Comparison of ENCODE assay signal across 9 cellular contexts in genomic region chr16:88790312-88791150, GRCh38. TPM values are rescaled to one million over a fixed set of nuclear protein-coding genes. Genes with fewer than 3 reads are reported as not detected.
DNase-seq lines count a peak whose midpoint lies in the region; ATAC-seq lines count a peak whose summit lies in the region.
"Had no signal": no experiment of that assay in that cellular context is flagged by ENCODE, and none has a peak within 500 bp of the region (broad histone marks: within the 10 kb centered on the region; RNA-seq: fewer than 3 reads in every experiment).

No MANE protein-coding gene starts in this region.

- peak; percentile 68 for DNase-seq in Daoy (ENCODE audit: low read depth)
- DNase-seq in OCI-M1 (lab: John Stamatoyannopoulos, UW), result peak; percentile 81
- peak; percentile 44 for DNase-seq in activated naive CD4-positive, alpha-beta T cell treated with anti-CD3 and anti-CD28 coated beads, Interleukin-2, amount 50 U/mL, for 16 hours
- peak in 7 of 9 donors; percentile 46 to 60 (median 49) for DNase-seq in naive thymus-derived CD4-positive, alpha-beta T cell
- no peak for DNase-seq in NCI-H774 (lab: John Stamatoyannopoulos, UW)

- POLR2A ChIA-PET in naive thymus-derived CD4-positive, alpha-beta T cell (lab: Charles Lee), result interaction anchor here (0.7 to 0.8 kb wide), 3 partner anchors 46 to 111 kb away, joined by 3 to 6 read pairs (median 4); no protein-coding TSS in a partner anchor

- ATAC-seq in naive thymus-derived CD4-positive, alpha-beta T cell, result peak; percentile 78
- ATAC-seq in HG03159 (IDR thresholded peaks at IDR 0.05; ENCODE audit: unreplicated experiment), result no peak
- ATAC-seq in GM18511 (IDR thresholded peaks at IDR 0.05; ENCODE audit: unreplicated experiment), result no peak
- no peak for ATAC-seq in HG03135 (IDR thresholded peaks at IDR 0.05; ENCODE audit: unreplicated experiment)

- CTCF ChIA-PET in naive thymus-derived CD4-positive, alpha-beta T cell (lab: Charles Lee), result interaction anchor here (1.4 kb wide), 1 partner anchor 46 kb away, joined by 4 read pairs; no protein-coding TSS in a partner anchor

- intact Hi-C loops in naive thymus-derived CD4-positive, alpha-beta T cell (cut with micrococcal nuclease), result loop anchor here in 1 of 2 donors (1.0 kb wide), 1 partner anchor 9 kb away; no protein-coding TSS in a partner anchor

- H3K36me3 ChIP-seq in naive thymus-derived CD4-positive, alpha-beta T cell (ENCODE audit: control insufficient read depth in 2 of 3, insufficient read depth in 3 of 3, low read length in 3 of 3), result no peaks in the 10 kb centered on the region

- no peaks in the 10 kb centered on the region for H3K9me3 Mint-ChIP-seq in naive thymus-derived CD4-positive, alpha-beta T cell
- H3K9me3 Mint-ChIP-seq: brain had no signal

- peaks cover 34 to 58% of the 10 kb centered on the region in 2 donors for H3K4me1 ChIP-seq in naive thymus-derived CD4-positive, alpha-beta T cell (ENCODE audit: control insufficient read depth in 2 of 2, insufficient read depth in 2 of 2, low read length in 2 of 2)

- H3K4me3 ChIP-seq in naive thymus-derived CD4-positive, alpha-beta T cell (ENCODE audit: low read length), result peak overlapping the region; percentile 48

- peak overlapping the region; percentile 10 to 95 (median 87) for H3K27ac Mint-ChIP-seq in naive thymus-derived CD4-positive, alpha-beta T cell

- H3K4me3 Mint-ChIP-seq in naive thymus-derived CD4-positive, alpha-beta T cell, result peak overlapping the region; percentile 48 to 80 (median 72)

- no peaks in the 10 kb centered on the region for H3K9me3 ChIP-seq in naive thymus-derived CD4-positive, alpha-beta T cell (ENCODE audit: control insufficient read depth in 2 of 3, low read length in 3 of 3)

- peaks cover 19 to 59% (median 48%) of the 10 kb centered on the region in 7 donors for H3K4me1 Mint-ChIP-seq in naive thymus-derived CD4-positive, alpha-beta T cell
- H3K4me1 Mint-ChIP-seq: brain had no signal

- no peaks in the 10 kb centered on the region for H3K27me3 Mint-ChIP-seq in naive thymus-derived CD4-positive, alpha-beta T cell

- no peaks in the 10 kb centered on the region for H3K36me3 Mint-ChIP-seq in naive thymus-derived CD4-positive, alpha-beta T cell
- H3K36me3 Mint-ChIP-seq: brain had no signal

- peak overlapping the region; percentile 60 for H3K27ac ChIP-seq in naive thymus-derived CD4-positive, alpha-beta T cell (ENCODE audit: low read depth, low read length)

- no peaks in the 10 kb centered on the region for H3K27me3 ChIP-seq in naive thymus-derived CD4-positive, alpha-beta T cell (ENCODE audit: control insufficient read depth in 2 of 2, insufficient read depth in 2 of 2, low read length in 2 of 2)

RNA-seq across cellular contexts. Expression of gene PIEZO1, which starts 5.5 kb away (rescaled TPM):
- 62.9 and 70.8 TPM in 2 replicates for total RNA-seq in Daoy (2014; rRNA removed; shearing (Covaris generic))
- total RNA-seq in naive thymus-derived CD4-positive, alpha-beta T cell, result 100 to 1,000 TPM in 4 of 5 experiments, 10 to 100 TPM in 1; 84.5 to 237 (median 124) TPM
- polyA plus RNA-seq in naive thymus-derived CD4-positive, alpha-beta T cell, result 10 to 100 TPM in 1 of 2 donors, 1 to 10 TPM in 1; 3.6 to 12.2 TPM

RNA-seq across cellular contexts. Expression of gene CDT1, which starts 13.1 kb away (rescaled TPM):
- total RNA-seq in Daoy (2014; rRNA removed; shearing (Covaris generic)), result 23.1 and 30.6 TPM in 2 replicates
- 10 to 100 TPM in 1 of 5 experiments, 1 to 10 TPM in 1, under 1 TPM in 2, not detected in 1; 0.35 to 79.2 (median 1.6) TPM for total RNA-seq in naive thymus-derived CD4-positive, alpha-beta T cell
- under 1 TPM; 0.09 to 0.19 TPM for polyA plus RNA-seq in naive thymus-derived CD4-positive, alpha-beta T cell

RNA-seq across cellular contexts. Expression of gene APRT, which starts 21.2 kb away (rescaled TPM):
- 106 and 112 TPM in 2 replicates for total RNA-seq in Daoy (2014; rRNA removed; shearing (Covaris generic))
- 100 to 1,000 TPM; 134 to 178 (median 161) TPM for total RNA-seq in naive thymus-derived CD4-positive, alpha-beta T cell
- polyA plus RNA-seq in naive thymus-derived CD4-positive, alpha-beta T cell, result 100 to 1,000 TPM; 446 to 513 TPM
